Comparison of ENCODE assay signal across 1 cellular context in the genomic region with DNA sequence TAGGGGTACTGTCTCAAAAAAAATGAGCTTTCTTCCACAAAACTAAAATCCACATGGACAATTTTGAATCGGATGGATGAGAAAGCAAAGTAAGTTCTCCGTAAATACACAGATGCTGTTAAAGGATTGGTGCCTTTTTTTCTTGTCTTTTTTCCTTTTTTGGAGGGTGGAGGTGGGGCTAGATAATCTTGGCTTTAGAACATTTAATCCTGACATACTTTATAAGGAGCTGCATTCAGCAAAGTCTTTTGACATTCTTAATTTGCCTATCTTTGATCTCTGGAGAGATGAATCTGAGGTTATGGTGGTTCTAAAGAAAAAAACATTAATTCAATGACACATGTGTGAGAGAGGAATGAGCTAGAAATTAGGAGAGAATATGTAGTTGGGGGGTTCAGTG.
TF ChIP-seq lines count a peak whose summit lies in the region.

No MANE protein-coding gene starts in this region.

TF ChIP-seq in HCT116, 20 proteins besides CTCF, POLR2A, EP300 and RAD21 (continued from another document):
- TF ChIP-seq, protein P1, sequence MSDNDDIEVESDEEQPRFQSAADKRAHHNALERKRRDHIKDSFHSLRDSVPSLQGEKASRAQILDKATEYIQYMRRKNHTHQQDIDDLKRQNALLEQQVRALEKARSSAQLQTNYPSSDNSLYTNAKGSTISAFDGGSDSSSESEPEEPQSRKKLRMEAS (IDR thresholded peaks at IDR 0.05), result no peak
- TF ChIP-seq SIN3A (IDR thresholded peaks at IDR 0.05; ENCODE audit: low read depth), result no peak
- TF ChIP-seq, protein P2, sequence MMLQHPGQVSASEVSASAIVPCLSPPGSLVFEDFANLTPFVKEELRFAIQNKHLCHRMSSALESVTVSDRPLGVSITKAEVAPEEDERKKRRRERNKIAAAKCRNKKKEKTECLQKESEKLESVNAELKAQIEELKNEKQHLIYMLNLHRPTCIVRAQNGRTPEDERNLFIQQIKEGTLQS (IDR thresholded peaks at IDR 0.05), result no peak
- TF ChIP-seq CEBPB (IDR thresholded peaks at IDR 0.05; ENCODE audit: low read depth), result no peak
- no peak for TF ChIP-seq JUND (IDR thresholded peaks at IDR 0.05)
- no peak for TF ChIP-seq ZNF274 (IDR thresholded peaks at IDR 0.05; ENCODE audit: low read depth, low read length)
- TF ChIP-seq FOSL1 (IDR thresholded peaks at IDR 0.05; ENCODE audit: low read depth), result no peak
- TF ChIP-seq TCF7L2 (IDR thresholded peaks at IDR 0.05; ENCODE audit: borderline replicate concordance, extremely low read depth, insufficient read depth, insufficient read length), result no peak
TF ChIP-seq in HCT116: peak in this region for 0.
